In the genomic region with DNA sequence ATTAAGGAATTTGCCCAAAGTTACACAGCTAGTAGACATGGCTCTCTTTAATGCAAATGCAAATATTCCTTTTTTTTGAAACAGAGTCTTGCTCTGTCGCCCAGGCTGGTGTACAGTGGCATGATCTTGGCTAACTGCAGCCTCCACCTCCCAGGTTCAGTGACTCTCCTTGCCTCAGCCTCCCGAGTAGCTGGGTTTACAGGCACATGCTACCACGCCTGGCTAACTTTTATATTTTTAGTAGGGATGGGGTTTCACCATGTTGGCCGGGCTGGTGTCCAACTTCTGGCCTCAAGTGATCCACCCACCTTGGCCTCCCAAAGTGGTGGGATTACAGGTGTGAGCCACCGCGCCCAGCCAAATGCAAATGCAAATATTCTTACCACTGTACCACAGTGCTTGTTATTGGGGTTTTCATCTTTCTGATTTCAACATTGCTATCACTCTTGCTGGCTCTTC, we compare ENCODE assay signal across 12 cellular contexts. TPM values are rescaled to one million over a fixed set of nuclear protein-coding genes. Genes with fewer than 3 reads are reported as not detected.
DNase-seq lines count a peak whose midpoint lies in the region; ATAC-seq, FAIRE-seq and TF ChIP-seq lines count a peak whose summit lies in the region.
"Had no signal": no experiment of that assay in that cellular context is flagged by ENCODE, and none has a peak within 500 bp of the region (broad histone marks: within the 10 kb centered on the region; RNA-seq: fewer than 3 reads in every experiment).

No MANE protein-coding gene starts in this region.

- peak overlapping the region; percentile 86 for H2AFZ ChIP-seq in keratinocyte (ENCODE audit: control insufficient read depth, low read length)

- H3K4me2 ChIP-seq in keratinocyte (ENCODE audit: control insufficient read depth, extremely low read depth, insufficient read depth, low read depth, low read length) (peak overlapping the region; percentile 66), skeletal muscle satellite cell (ENCODE audit: low read length) (peak overlapping the region; percentile 78)

- no peak for FAIRE-seq in keratinocyte (lab: Jason Lieb, UNC)
- FAIRE-seq: GM19239 had no signal

- peaks cover 31 to 60% (median 31%) of the 10 kb centered on the region in 3 donors for H3K4me1 Mint-ChIP-seq in CD8-positive, alpha-beta memory T cell

- peak overlapping the region in 7 of 8 donors; percentile 1 to 74 (median 54) for H3K27ac Mint-ChIP-seq in CD8-positive, alpha-beta memory T cell

- no peaks in the 10 kb centered on the region for H3K36me3 ChIP-seq in CD8-positive, alpha-beta memory T cell (ENCODE audit: insufficient read depth, low read length)
- no peaks in the 10 kb centered on the region for H3K36me3 ChIP-seq in keratinocyte (ENCODE audit: control insufficient read depth in 2 of 2, extremely low read depth in 1 of 2, insufficient read depth in 2 of 2, low read length in 2 of 2)
- H3K36me3 ChIP-seq in skeletal muscle satellite cell (ENCODE audit: insufficient read depth, low read length), result no peaks in the 10 kb centered on the region

- peaks cover 0 to 15% (median 0%) of the 10 kb centered on the region in 3 donors for H3K36me3 Mint-ChIP-seq in CD8-positive, alpha-beta memory T cell

- CTCF ChIA-PET in CD8-positive, alpha-beta memory T cell (lab: Charles Lee), result no interaction called here

- H3K9ac ChIP-seq in keratinocyte (ENCODE audit: control insufficient read depth, extremely low read depth, insufficient read depth, low read length), result no peak overlapping the region
- no peak overlapping the region for H3K9ac ChIP-seq in skeletal muscle satellite cell (ENCODE audit: low read depth, low read length)

- dilution Hi-C loops in keratinocyte (cut with MboI; ENCODE audit: extremely low pct_ligation_motif_present, low sequenced_read_pairs), result no loop called here

- ATAC-seq in HG03159 (IDR thresholded peaks at IDR 0.05; ENCODE audit: unreplicated experiment), result no peak

- peaks cover 3% of the 10 kb centered on the region for H3K9me1 ChIP-seq in keratinocyte (ENCODE audit: control insufficient read depth, extremely low read depth, insufficient read depth, low read length)

- H3K4me1 ChIP-seq in CD8-positive, alpha-beta memory T cell (ENCODE audit: insufficient read depth, low read length), result peaks cover 15% of the 10 kb centered on the region
- H3K4me1 ChIP-seq in keratinocyte (ENCODE audit: control insufficient read depth, extremely low read depth, insufficient read depth, low read length) (peaks cover 45% of the 10 kb centered on the region), skeletal muscle satellite cell (ENCODE audit: control insufficient read depth, insufficient read depth, low read length) (peaks cover 23% of the 10 kb centered on the region)

- peak overlapping the region; percentile 6 to 92 (median 83) for H3K4me3 Mint-ChIP-seq in CD8-positive, alpha-beta memory T cell

- no peaks in the 10 kb centered on the region for H3K79me2 ChIP-seq in keratinocyte (ENCODE audit: control insufficient read depth, insufficient read depth, low read length)

- peaks cover 0 to 2% of the 10 kb centered on the region in 2 donors for H3K27me3 Mint-ChIP-seq in CD8-positive, alpha-beta memory T cell

- no peaks in the 10 kb centered on the region for H4K20me1 ChIP-seq in keratinocyte (ENCODE audit: control insufficient read depth, extremely low read depth, insufficient read depth, low read length)

- H3K9me3 ChIP-seq in CD8-positive, alpha-beta memory T cell (ENCODE audit: low read length), result no peaks in the 10 kb centered on the region
- no peaks in the 10 kb centered on the region for H3K9me3 ChIP-seq in keratinocyte (ENCODE audit: control insufficient read depth, low read depth, low read length)
- no peaks in the 10 kb centered on the region for H3K9me3 ChIP-seq in skeletal muscle satellite cell (replicated peaks; ENCODE audit: low read length)

- H3K4me3 ChIP-seq in CD8-positive, alpha-beta memory T cell (ENCODE audit: low read length), result no peak overlapping the region
- H3K4me3 ChIP-seq in keratinocyte (ENCODE audit: control insufficient read depth in 2 of 3, extremely low read depth in 1 of 3, insufficient read depth in 2 of 3, low read depth in 1 of 3, low read length in 3 of 3), result peak overlapping the region in 1 of 3 experiments; percentile 19
- H3K4me3 ChIP-seq in skeletal muscle satellite cell (ENCODE audit: low read length), result peak overlapping the region; percentile 66

- POLR2A ChIA-PET in CD8-positive, alpha-beta memory T cell (lab: Charles Lee), result no interaction called here

- no peak overlapping the region for H3K27ac ChIP-seq in CD8-positive, alpha-beta memory T cell (ENCODE audit: low read depth, low read length)
- peak overlapping the region; percentile 89 for H3K27ac ChIP-seq in VCaP
- H3K27ac ChIP-seq in keratinocyte (ENCODE audit: control insufficient read depth, insufficient read depth, low read length), result peak overlapping the region; percentile 18

- no peak for TF ChIP-seq CTCF in VCaP (conservative IDR thresholded peaks at IDR 0.05)
- no peak for TF ChIP-seq CTCF in keratinocyte (optimal IDR thresholded peaks at IDR 0.05 in 1 of 3, IDR thresholded peaks at IDR 0.05 in 1 of 3, conservative IDR thresholded peaks at IDR 0.05 in 1 of 3; ENCODE audit: extremely low read depth in 1 of 3, insufficient read depth in 2 of 3, low read length in 3 of 3)

- H3K9me3 Mint-ChIP-seq in CD8-positive, alpha-beta memory T cell, result no peaks in the 10 kb centered on the region

- no peak for DNase-seq in CD8-positive, alpha-beta memory T cell
- DNase-seq in keratinocyte (ENCODE audit: low read depth, low spot score) (no peak), SIG-M5 treated with dmso at 0.1 percent for 504 hours (lab: John Stamatoyannopoulos, UW; ENCODE audit: unreplicated experiment) (no peak), nucleus accumbens (lab: John Stamatoyannopoulos, UW) (no peak)
- DNase-seq in activated naive CD4-positive, alpha-beta T cell treated with Interleukin-2 at 50 U/mL for 16 hours, result no peak
- DNase-seq: activated CD8-positive, alpha-beta memory T cell treated with anti-CD3 and anti-CD28 coated beads for 24 hours; cortex of kidney had no signal

- no peaks in the 10 kb centered on the region for H3K27me3 ChIP-seq in CD8-positive, alpha-beta memory T cell (ENCODE audit: insufficient read depth, low read length, poor library complexity, severe bottlenecking)
- H3K27me3 ChIP-seq in keratinocyte (ENCODE audit: control insufficient read depth, extremely low read depth, insufficient read depth, low read length), result no peaks in the 10 kb centered on the region
- no peaks in the 10 kb centered on the region for H3K27me3 ChIP-seq in skeletal muscle satellite cell (ENCODE audit: control insufficient read depth, insufficient read depth, low read length)

RNA-seq across cellular contexts. Expression of a gene that starts 24.5 kb away (rescaled TPM):
- not detected for total RNA-seq in CD8-positive, alpha-beta memory T cell
- not detected for polyA plus RNA-seq in CD8-positive, alpha-beta memory T cell
- not detected in 3 replicates for polyA plus RNA-seq in keratinocyte
- polyA plus RNA-seq in keratinocyte (2011; ENCODE audit: low read depth), result not detected
- not detected in 2 replicates for polyA plus RNA-seq in keratinocyte (2011; cell fraction: cytosol; rRNA removed)
- not detected in 2 replicates for polyA plus RNA-seq in keratinocyte (2011; cell fraction: nucleus; rRNA removed)
- not detected in 2 replicates for polyA plus RNA-seq in keratinocyte (2012; ENCODE audit: low replicate concordance)
- polyA minus RNA-seq in keratinocyte, result not detected in 3 replicates
- not detected for polyA minus RNA-seq in keratinocyte (2011; cell fraction: cytosol; rRNA and poly(A)+ RNA removed)
- not detected in 2 replicates for polyA minus RNA-seq in keratinocyte (2011; cell fraction: nucleus; rRNA and poly(A)+ RNA removed)
- total RNA-seq in skeletal muscle satellite cell (2012; rRNA removed), result not detected in 2 replicates
- total RNA-seq: lung had no signal
- polyA plus RNA-seq: lung had no signal
